In genomic region chr19:14113762-14114414, GRCh38 we compare ENCODE assay signal across 8 cellular contexts. TPM values are rescaled to one million over a fixed set of nuclear protein-coding genes. Genes with fewer than 3 reads are reported as not detected.
DNase-seq lines count a peak whose midpoint lies in the region; ATAC-seq and TF ChIP-seq lines count a peak whose summit lies in the region.

No MANE protein-coding gene starts in this region.

- H3K4me2 ChIP-seq in DOHH2 (ENCODE audit: low read length) (no peak overlapping the region), OCI-LY3 (ENCODE audit: low read length) (peak overlapping the region; percentile 87)

- ATAC-seq in right lobe of liver: peak in 1 of 4 donors; percentile 2
- no peak for ATAC-seq in GM21381 (IDR thresholded peaks at IDR 0.05; ENCODE audit: unreplicated experiment)

- WGBS in adipose tissue, 3 donors: 81 to 83% (median 82%) methylated on average over 18 of the region's 18 CpGs
- WGBS in right lobe of liver (ENCODE audit: insufficient coverage, low coverage, low lambda C conversion rate, missing lambda C conversion rate): 56% methylated on average over 3 of the region's 18 CpGs

- TF ChIP-seq POLR2A in right lobe of liver (IDR thresholded peaks at IDR 0.05): no peak

- peak; percentile 81 to 86 (median 83) for DNase-seq in right lobe of liver
- DNase-seq in type B pancreatic cell (ENCODE audit: extremely low spot score, unreplicated experiment): no peak
- DNase-seq in DMS153 treated with DMSO at 0.1 percent for 48 hours (lab: John Stamatoyannopoulos, UW; ENCODE audit: unreplicated experiment): no peak
- DNase-seq in NCI-H187 (lab: John Stamatoyannopoulos, UW): no peak

- no peaks in the 10 kb centered on the region for H3K9me2 ChIP-seq in DOHH2 (replicated peaks; ENCODE audit: control insufficient read depth, low read length)

- no peak overlapping the region for H3K27ac Mint-ChIP-seq in type B pancreatic cell

- intact Hi-C loops in right lobe of liver (cut with DNase I): no loop called here

- no peaks in the 10 kb centered on the region for H3K9me3 Mint-ChIP-seq in type B pancreatic cell

- TF ChIP-seq CTCF in DOHH2 (IDR thresholded peaks at IDR 0.05; ENCODE audit: low read depth, low read length, poor library complexity, severe bottlenecking) (peak; percentile 62), OCI-LY3 (IDR thresholded peaks at IDR 0.05; ENCODE audit: low read depth, low read length) (peak; percentile 79), right lobe of liver (IDR thresholded peaks at IDR 0.05) (peak; percentile 34 to 56 (median 40)), type B pancreatic cell (conservative IDR thresholded peaks at IDR 0.05) (peak; percentile 60)

- H3K4me3 Mint-ChIP-seq in type B pancreatic cell: no peak overlapping the region

- H3K4me1 ChIP-seq in DOHH2 (ENCODE audit: control insufficient read depth, low read length) (peaks cover 39% of the 10 kb centered on the region), OCI-LY3 (ENCODE audit: low read length) (peaks cover 34% of the 10 kb centered on the region), right lobe of liver (peaks cover 0 to 47% (median 23%) of the 10 kb centered on the region in 4 donors)

- H3K27me3 Mint-ChIP-seq in type B pancreatic cell: no peaks in the 10 kb centered on the region

- H3K36me3 ChIP-seq in DOHH2 (ENCODE audit: control insufficient read depth, low read length) (no peaks in the 10 kb centered on the region), OCI-LY3 (replicated peaks; ENCODE audit: low read depth, low read length) (no peaks in the 10 kb centered on the region), right lobe of liver (no peaks in the 10 kb centered on the region)

- H3F3A ChIP-seq in DOHH2 (ENCODE audit: control insufficient read depth, insufficient read depth): peaks cover 8% of the 10 kb centered on the region

- no peak overlapping the region for H3K27ac ChIP-seq in DOHH2 (ENCODE audit: low read depth, low read length)
- no peak overlapping the region for H3K27ac ChIP-seq in OCI-LY3 (ENCODE audit: low read length)
- peak overlapping the region; percentile 44 for H3K27ac ChIP-seq in adipose tissue (ENCODE audit: low read depth, low read length)
- peak overlapping the region; percentile 70 to 84 (median 78) for H3K27ac ChIP-seq in right lobe of liver

- peaks cover 7% of the 10 kb centered on the region; the same call in 1 of the 2 replicates for H4K20me1 ChIP-seq in DOHH2 (ENCODE audit: control insufficient read depth, insufficient read depth, low read depth, low read length)
- no peaks in the 10 kb centered on the region for H4K20me1 ChIP-seq in OCI-LY3 (ENCODE audit: insufficient read depth, low read length)

- H3K27me3 ChIP-seq in DOHH2 (ENCODE audit: control insufficient read depth, low read length): no peaks in the 10 kb centered on the region
- H3K27me3 ChIP-seq in OCI-LY3 (ENCODE audit: low read depth, low read length): no peaks in the 10 kb centered on the region
- no peaks in the 10 kb centered on the region for H3K27me3 ChIP-seq in right lobe of liver

- peak overlapping the region; percentile 78 for H3K9ac ChIP-seq in OCI-LY3 (ENCODE audit: low read length)

- H2AFZ ChIP-seq in OCI-LY3 (ENCODE audit: low read depth, low read length): peak overlapping the region; percentile 16; the same call in 1 of the 2 replicates

- H3K36me3 Mint-ChIP-seq in type B pancreatic cell: no peaks in the 10 kb centered on the region

- no peaks in the 10 kb centered on the region for H3K9me3 ChIP-seq in DOHH2 (ENCODE audit: control insufficient read depth, insufficient read depth, low read length)
- H3K9me3 ChIP-seq in OCI-LY3 (ENCODE audit: insufficient read depth, low read length): no peaks in the 10 kb centered on the region
- H3K9me3 ChIP-seq in right lobe of liver: no peaks in the 10 kb centered on the region

- H3K79me2 ChIP-seq in DOHH2 (ENCODE audit: control insufficient read depth, low read length) (peaks cover 36% of the 10 kb centered on the region), OCI-LY3 (ENCODE audit: low read length) (peaks cover 10% of the 10 kb centered on the region)

- H3K4me3 ChIP-seq in DOHH2 (ENCODE audit: low read length) (no peak overlapping the region), OCI-LY3 (ENCODE audit: low read length) (peak overlapping the region; percentile 88), right lobe of liver (peak overlapping the region in 2 of 3 donors; percentile 3 to 39)

- peaks cover 24% of the 10 kb centered on the region for H3K4me1 Mint-ChIP-seq in type B pancreatic cell (ENCODE audit: unreplicated experiment)

RNA-seq across cellular contexts. Expression of gene PRKACA, which starts 3.7 kb away (rescaled TPM):
- 10 to 100 TPM; 29.8 to 95.5 (median 73.2) TPM for polyA plus RNA-seq in adipose tissue
- total RNA-seq in right lobe of liver: 10 to 100 TPM; 54.8 to 87.5 (median 63.1) TPM
- 55.3 and 88.1 TPM in 2 replicates for total RNA-seq in type B pancreatic cell (ENCODE audit: low replicate concordance)

RNA-seq across cellular contexts. Expression of gene ASF1B, which starts 22.5 kb away (rescaled TPM):
- polyA plus RNA-seq in adipose tissue: 1 to 10 TPM in 1 of 3 donors, under 1 TPM in 2; 0.40 to 1.8 (median 0.71) TPM
- 1 to 10 TPM in 2 of 6 experiments, under 1 TPM in 4; 0.24 to 5.3 (median 0.61) TPM for total RNA-seq in right lobe of liver
- 14.8 and 27.4 TPM in 2 replicates for total RNA-seq in type B pancreatic cell (ENCODE audit: low replicate concordance)

RNA-seq across cellular contexts. Expression of gene SAMD1, which starts 23.3 kb away (rescaled TPM):
- polyA plus RNA-seq in adipose tissue: 10 to 100 TPM; 20.0 to 28.6 (median 24.4) TPM
- total RNA-seq in right lobe of liver (10 to 100 TPM in 5 of 6 experiments, 1 to 10 TPM in 1; 10.0 to 25.3 (median 15.6) TPM), type B pancreatic cell (ENCODE audit: low replicate concordance) (42.7 and 55.9 TPM in 2 replicates)

RNA-seq across cellular contexts. Expression of gene C19orf67, which starts 28.3 kb away (rescaled TPM):
- not detected for polyA plus RNA-seq in adipose tissue
- total RNA-seq in right lobe of liver (under 1 TPM in 1 of 6 experiments, not detected in 5; 0.27 TPM), type B pancreatic cell (ENCODE audit: low replicate concordance) (not detected in 2 replicates)

RNA-seq across cellular contexts. Expression of gene MISP3, which starts 41.3 kb away (rescaled TPM):
- polyA plus RNA-seq in adipose tissue: 10 to 100 TPM in 1 of 3 donors, 1 to 10 TPM in 2; 2.3 to 13.2 (median 3.8) TPM
- 10 to 100 TPM in 1 of 6 experiments, 1 to 10 TPM in 5; 3.6 to 12.0 (median 6.1) TPM for total RNA-seq in right lobe of liver
- 3.1 and 3.6 TPM in 2 replicates for total RNA-seq in type B pancreatic cell (ENCODE audit: low replicate concordance)

Comparison
In these comparisons a context has a peak if more than half of its experiments do, and no peak if none do; other contexts are left out.
1. H3K27ac ChIP-seq: peak in adipose tissue (single experiment) and right lobe of liver (3 of 3); none in DOHH2 (single experiment) and OCI-LY3 (single experiment).
2. DNase-seq: peak in right lobe of liver (3 of 3); none in type B pancreatic cell (single experiment), DMS153 treated with DMSO at 0.1 percent for 48 hours (single experiment) and NCI-H187 (0 of 2).
3. Peak in every context shown above with its lines, with median percentiles within 50 percentile points of each other: CTCF ChIP-seq.